In genomic region chr10:68599754-68600040, GRCh38 we compare ENCODE assay signal across 7 cellular contexts. TPM values are rescaled to one million over a fixed set of nuclear protein-coding genes. Genes with fewer than 3 reads are reported as not detected.
DNase-seq lines count a peak whose midpoint lies in the region; FAIRE-seq and TF ChIP-seq lines count a peak whose summit lies in the region.

No MANE protein-coding gene starts in this region.

- peaks cover 7% of the 10 kb centered on the region for H3K36me3 Mint-ChIP-seq in IgD-negative memory B cell

- no peak overlapping the region for H3K27ac Mint-ChIP-seq in IgD-negative memory B cell

- FAIRE-seq in GM12892 (lab: Jason Lieb, UNC) = no peak

- no peaks in the 10 kb centered on the region for H3K27me3 ChIP-seq in ascending aorta
- H3K27me3 ChIP-seq in kidney epithelial cell (ENCODE audit: control insufficient read depth, insufficient read depth, low read length) = no peaks in the 10 kb centered on the region

- intact Hi-C loops in ascending aorta (cut with DNase I) = no loop called here

- H3K27me3 Mint-ChIP-seq in IgD-negative memory B cell = no peaks in the 10 kb centered on the region

- no peak for TF ChIP-seq CTCF in ascending aorta (IDR thresholded peaks at IDR 0.05)
- TF ChIP-seq CTCF in kidney epithelial cell (IDR thresholded peaks at IDR 0.05; ENCODE audit: insufficient read depth, low read length, poor library complexity, severe bottlenecking) = no peak

- DNase-seq in ascending aorta (ENCODE audit: low spot score in 2 of 2) (no peak), kidney epithelial cell (ENCODE audit: low read depth) (no peak), substantia nigra (lab: John Stamatoyannopoulos, UW) (no peak), GM12892 (ENCODE audit: insufficient read length) (no peak), NAMALWA (ENCODE audit: low spot score) (no peak), HT-29 (ENCODE audit: low spot score) (no peak)

- TF ChIP-seq POLR2A in GM12892 (IDR thresholded peaks at IDR 0.05; ENCODE audit: low read depth, low read length) = no peak

- no peaks in the 10 kb centered on the region for H3K9me3 Mint-ChIP-seq in IgD-negative memory B cell

- H3K4me1 ChIP-seq in ascending aorta = peaks cover 0 to 18% of the 10 kb centered on the region in 2 donors

- H3K4me1 Mint-ChIP-seq in IgD-negative memory B cell = peaks cover 12 to 18% (median 14%) of the 10 kb centered on the region in 3 donors

- peak overlapping the region; percentile 52 to 66 for H3K4me3 ChIP-seq in ascending aorta
- H3K4me3 ChIP-seq in kidney epithelial cell (ENCODE audit: low read depth, low read length) = peak overlapping the region; percentile 42

- H3K9me3 ChIP-seq in ascending aorta = no peaks in the 10 kb centered on the region

- peak overlapping the region; percentile 81 to 98 (median 93) for H3K4me3 Mint-ChIP-seq in IgD-negative memory B cell

- peak overlapping the region; percentile 35 to 50 for H3K27ac ChIP-seq in ascending aorta
- H3K27ac ChIP-seq in substantia nigra (ENCODE audit: low read depth, low read length, poor library complexity, severe bottlenecking) = peak overlapping the region; percentile 87

- H3K36me3 ChIP-seq in ascending aorta (no peaks in the 10 kb centered on the region), kidney epithelial cell (ENCODE audit: control insufficient read depth, insufficient read depth, low read length) (no peaks in the 10 kb centered on the region)

RNA-seq across cellular contexts. Expression of gene TET1, which starts 39.6 kb away (rescaled TPM):
- 1.0 TPM for polyA plus RNA-seq in IgD-negative memory B cell
- total RNA-seq in ascending aorta (3.9 TPM), kidney epithelial cell (1.2 and 2.1 TPM in 2 replicates)
- polyA plus RNA-seq in GM12892 (2012; ENCODE audit: missing spikeins) = 0.45 TPM
- under 0.01 and 0.03 TPM in 2 replicates for total RNA-seq in HT-29 (2014; rRNA removed; shearing (Covaris generic))
